Comparison of ENCODE assay signal across 8 cellular contexts in genomic region chr12:47078733-47079364, GRCh38. TPM values are rescaled to one million over a fixed set of nuclear protein-coding genes. Genes with fewer than 3 reads are reported as not detected.
DNase-seq lines count a peak whose midpoint lies in the region; ATAC-seq and TF ChIP-seq lines count a peak whose summit lies in the region.

No MANE protein-coding gene starts in this region.

- H4K20me1 ChIP-seq in DND-41 (ENCODE audit: insufficient read depth, low read length), result no peaks in the 10 kb centered on the region

- H3K27me3 ChIP-seq in DND-41 (ENCODE audit: insufficient read depth, low read length, poor library complexity), result peaks cover 35% of the 10 kb centered on the region
- H3K27me3 ChIP-seq in right atrium auricular region, result no peaks in the 10 kb centered on the region
- H3K27me3 ChIP-seq in gastrocnemius medialis, result peaks cover 0 to 28% (median 3%) of the 10 kb centered on the region in 3 donors

- intact Hi-C loops in activated naive CD4-positive, alpha-beta T cell treated with anti-CD3 and anti-CD28 coated beads for 36 hours (cut with micrococcal nuclease), result loop anchor here (1.0 to 5.0 kb wide), 7 partner anchors 46 to 608 kb away; no protein-coding TSS in a partner anchor
- intact Hi-C loops in gastrocnemius medialis (cut with DNase I; ENCODE audit: low total_unique reads), result loop anchor here (5.0 kb wide), 1 partner anchor 318 kb away; no protein-coding TSS in a partner anchor

- H3K27ac ChIP-seq in DND-41 (ENCODE audit: low read length), result no peak overlapping the region; the same call in 1 of the 2 replicates
- H3K27ac ChIP-seq in right atrium auricular region, result peak overlapping the region; percentile 80 to 89
- H3K27ac ChIP-seq in gastrocnemius medialis, result peak overlapping the region in 2 of 4 donors; percentile 33 to 74

- H3K4me3 ChIP-seq in DND-41 (ENCODE audit: low read depth in 1 of 2, low read length in 2 of 2) (peak overlapping the region; percentile 11 to 56; a peak in 3 of 4 replicates), right atrium auricular region (peak overlapping the region; percentile 63 to 65), gastrocnemius medialis (peak overlapping the region; percentile 56 to 65 (median 64))

- peaks cover 62% of the 10 kb centered on the region for H3K4me1 Mint-ChIP-seq in activated naive CD4-positive, alpha-beta T cell treated with anti-CD3 and anti-CD28 coated beads for 36 hours (ENCODE audit: low read depth)

- H3K36me3 ChIP-seq in DND-41 (ENCODE audit: insufficient read depth, low read length) (no peaks in the 10 kb centered on the region), right atrium auricular region (no peaks in the 10 kb centered on the region), gastrocnemius medialis (no peaks in the 10 kb centered on the region)

- TF ChIP-seq CTCF in DND-41 (IDR thresholded peaks at IDR 0.05; ENCODE audit: borderline replicate concordance, extremely low read depth, low read length, poor library complexity, severe bottlenecking), result no peak
- TF ChIP-seq CTCF in right atrium auricular region (IDR thresholded peaks at IDR 0.05), result no peak
- no peak for TF ChIP-seq CTCF in gastrocnemius medialis (IDR thresholded peaks at IDR 0.05 in 4 of 5, conservative IDR thresholded peaks at IDR 0.05 in 1 of 5)

- H3K9me3 ChIP-seq in DND-41 (ENCODE audit: insufficient read depth, low read length, severe bottlenecking) (no peaks in the 10 kb centered on the region), right atrium auricular region (no peaks in the 10 kb centered on the region), gastrocnemius medialis (no peaks in the 10 kb centered on the region)

- H3K36me3 Mint-ChIP-seq in activated naive CD4-positive, alpha-beta T cell treated with anti-CD3 and anti-CD28 coated beads for 36 hours (ENCODE audit: low read depth), result peaks cover 33% of the 10 kb centered on the region

- TF ChIP-seq POLR2A in gastrocnemius medialis (IDR thresholded peaks at IDR 0.05), result no peak

- ATAC-seq in DND-41 (ENCODE audit: insufficient read depth, low read depth) (peak; percentile 13; the same call in 1 of the 3 replicates), gastrocnemius medialis (no peak), HG02678 (IDR thresholded peaks at IDR 0.05; ENCODE audit: unreplicated experiment) (no peak)

- DNase-seq in DND-41, result no peak
- DNase-seq in NCI-H748 (lab: John Stamatoyannopoulos, UW; ENCODE audit: unreplicated experiment), result peak; percentile 79
- DNase-seq in activated naive CD4-positive, alpha-beta T cell treated with anti-CD3 and anti-CD28 coated beads for 36 hours, result peak; percentile 65
- DNase-seq in right atrium auricular region (ENCODE audit: low spot score), result peak; percentile 64
- DNase-seq in gastrocnemius medialis, result no peak
- DNase-seq in SW480 (ENCODE audit: low spot score), result no peak
- DNase-seq in NOMO-1 treated with dmso at 0.1 percent for 144 hours (lab: John Stamatoyannopoulos, UW; ENCODE audit: unreplicated experiment), result no peak

- in situ Hi-C loops in gastrocnemius medialis (cut with MboI; ENCODE audit: low sequenced_read_pairs in 4 of 4), result no loop called here

- H3K9ac ChIP-seq in DND-41 (ENCODE audit: low read depth, low read length), result peak overlapping the region; percentile 47; the same call in 1 of the 2 replicates

- CTCF ChIA-PET in activated naive CD4-positive, alpha-beta T cell treated with anti-CD3 and anti-CD28 coated beads for 36 hours (lab: Charles Lee), result interaction anchor here (0.6 to 3.4 kb wide), 16 partner anchors 8 to 318 kb away, joined by 3 to 15 read pairs (median 3); no protein-coding TSS in a partner anchor

- H3K79me2 ChIP-seq in DND-41 (ENCODE audit: insufficient read depth, low read length), result no peaks in the 10 kb centered on the region

- peak overlapping the region; percentile 91 for H3K27ac Mint-ChIP-seq in activated naive CD4-positive, alpha-beta T cell treated with anti-CD3 and anti-CD28 coated beads for 36 hours

- peaks cover 13% of the 10 kb centered on the region for H3K4me1 ChIP-seq in DND-41 (ENCODE audit: insufficient read depth, low read length)
- peaks cover 0 to 8% of the 10 kb centered on the region in 2 donors for H3K4me1 ChIP-seq in right atrium auricular region
- H3K4me1 ChIP-seq in gastrocnemius medialis, result peaks cover 0 to 9% of the 10 kb centered on the region in 2 donors

- H3K27me3 Mint-ChIP-seq in activated naive CD4-positive, alpha-beta T cell treated with anti-CD3 and anti-CD28 coated beads for 36 hours (ENCODE audit: low read depth), result no peaks in the 10 kb centered on the region

- peak overlapping the region; percentile 95 for H3K4me3 Mint-ChIP-seq in activated naive CD4-positive, alpha-beta T cell treated with anti-CD3 and anti-CD28 coated beads for 36 hours

- no peaks in the 10 kb centered on the region for H3K9me3 Mint-ChIP-seq in activated naive CD4-positive, alpha-beta T cell treated with anti-CD3 and anti-CD28 coated beads for 36 hours

- H2AFZ ChIP-seq in DND-41 (ENCODE audit: low read depth, low read length), result peak overlapping the region; percentile 67

- peak overlapping the region; percentile 70 for H3K4me2 ChIP-seq in DND-41 (ENCODE audit: insufficient read depth, low read length)

RNA-seq across cellular contexts. Expression of gene PCED1B, which starts 0.6 kb away (rescaled TPM):
- total RNA-seq in activated naive CD4-positive, alpha-beta T cell treated with anti-CD3 and anti-CD28 coated beads for 36 hours, result 100 to 1,000 TPM; 138 to 143 TPM
- total RNA-seq in right atrium auricular region (1 to 10 TPM in 1 of 2 donors, under 1 TPM in 1; 0.98 to 1.4 TPM), gastrocnemius medialis (under 1 TPM in 3 of 4 donors, not detected in 1; 0.36 to 0.55 (median 0.47) TPM)

RNA-seq across cellular contexts. Expression of gene AMIGO2, which starts 0.9 kb away (rescaled TPM):
- total RNA-seq in activated naive CD4-positive, alpha-beta T cell treated with anti-CD3 and anti-CD28 coated beads for 36 hours, result 10 to 100 TPM; 19.2 to 19.6 TPM
- total RNA-seq in right atrium auricular region (1 to 10 TPM; 2.3 to 5.8 TPM), gastrocnemius medialis (1 to 10 TPM in 1 of 4 donors, under 1 TPM in 3; 0.41 to 1.5 (median 0.51) TPM)

Comparison
In these comparisons a context has a peak if more than half of its experiments do, and no peak if none do; other contexts are left out.
1. DNase-seq: peak in NCI-H748 (single experiment), activated naive CD4-positive, alpha-beta T cell treated with anti-CD3 and anti-CD28 coated beads for 36 hours (single experiment) and right atrium auricular region (single experiment); none in DND-41 (single experiment), gastrocnemius medialis (0 of 2), SW480 (single experiment) and NOMO-1 treated with dmso at 0.1 percent for 144 hours (single experiment).
2. RNA of gene PCED1B, which starts 0.6 kb away (total RNA-seq): 138 to 143 TPM in activated naive CD4-positive, alpha-beta T cell treated with anti-CD3 and anti-CD28 coated beads for 36 hours; 0.98 to 1.4 TPM in right atrium auricular region and 0.36 to 0.55 TPM in gastrocnemius medialis; every median in the first group is over 10 times any median in the second.
3. Peak in every context shown above with its lines, with median percentiles within 50 percentile points of each other: H3K4me3 ChIP-seq.